In the genomic region with DNA sequence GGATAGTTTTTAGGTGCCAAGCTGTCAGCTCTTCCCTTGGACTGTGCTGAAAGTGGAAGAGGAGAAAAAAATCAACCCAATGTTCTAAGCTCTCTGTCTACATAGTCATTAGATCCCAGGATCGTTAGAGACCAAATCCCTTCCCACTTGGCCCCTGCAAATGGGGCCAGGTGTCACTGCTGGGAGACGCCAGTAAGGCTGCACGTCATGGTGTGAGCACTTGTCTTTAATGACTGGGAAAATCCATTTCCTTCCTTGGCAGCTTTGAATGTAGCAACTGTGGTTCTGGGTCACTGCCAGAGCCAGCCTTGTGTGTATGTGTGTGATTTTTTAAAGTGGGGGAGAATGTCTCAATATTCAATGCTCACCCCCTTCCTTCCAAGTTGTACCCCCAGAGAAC, we compare ENCODE assay signal across 1 cellular context.
TF ChIP-seq lines count a peak whose summit lies in the region.

No MANE protein-coding gene starts in this region.

TF ChIP-seq in GM12878, 131 proteins besides CTCF, POLR2A, EP300 and RAD21 (continued from another document):
- TF ChIP-seq, protein P1, sequence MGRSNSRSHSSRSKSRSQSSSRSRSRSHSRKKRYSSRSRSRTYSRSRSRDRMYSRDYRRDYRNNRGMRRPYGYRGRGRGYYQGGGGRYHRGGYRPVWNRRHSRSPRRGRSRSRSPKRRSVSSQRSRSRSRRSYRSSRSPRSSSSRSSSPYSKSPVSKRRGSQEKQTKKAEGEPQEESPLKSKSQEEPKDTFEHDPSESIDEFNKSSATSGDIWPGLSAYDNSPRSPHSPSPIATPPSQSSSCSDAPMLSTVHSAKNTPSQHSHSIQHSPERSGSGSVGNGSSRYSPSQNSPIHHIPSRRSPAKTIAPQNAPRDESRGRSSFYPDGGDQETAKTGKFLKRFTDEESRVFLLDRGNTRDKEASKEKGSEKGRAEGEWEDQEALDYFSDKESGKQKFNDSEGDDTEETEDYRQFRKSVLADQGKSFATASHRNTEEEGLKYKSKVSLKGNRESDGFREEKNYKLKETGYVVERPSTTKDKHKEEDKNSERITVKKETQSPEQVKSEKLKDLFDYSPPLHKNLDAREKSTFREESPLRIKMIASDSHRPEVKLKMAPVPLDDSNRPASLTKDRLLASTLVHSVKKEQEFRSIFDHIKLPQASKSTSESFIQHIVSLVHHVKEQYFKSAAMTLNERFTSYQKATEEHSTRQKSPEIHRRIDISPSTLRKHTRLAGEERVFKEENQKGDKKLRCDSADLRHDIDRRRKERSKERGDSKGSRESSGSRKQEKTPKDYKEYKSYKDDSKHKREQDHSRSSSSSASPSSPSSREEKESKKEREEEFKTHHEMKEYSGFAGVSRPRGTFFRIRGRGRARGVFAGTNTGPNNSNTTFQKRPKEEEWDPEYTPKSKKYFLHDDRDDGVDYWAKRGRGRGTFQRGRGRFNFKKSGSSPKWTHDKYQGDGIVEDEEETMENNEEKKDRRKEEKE (IDR thresholded peaks at IDR 0.05) = no peak
- TF ChIP-seq IRF3 (IDR thresholded peaks at IDR 0.05) = no peak
- TF ChIP-seq POLR2AphosphoS5 (IDR thresholded peaks at IDR 0.05; ENCODE audit: low read length) = no peak
- no peak for TF ChIP-seq E4F1 (IDR thresholded peaks at IDR 0.05; ENCODE audit: borderline replicate concordance, partially characterized antibody)
- TF ChIP-seq ZSCAN29 (IDR thresholded peaks at IDR 0.05) = no peak
- no peak for TF ChIP-seq NR2C2 (IDR thresholded peaks at IDR 0.05; ENCODE audit: borderline replicate concordance, control insufficient read depth, insufficient read length, low read depth)
- no peak for TF ChIP-seq MEF2B (IDR thresholded peaks at IDR 0.05; ENCODE audit: partially characterized antibody, poor library complexity, severe bottlenecking)
- no peak for TF ChIP-seq TAF1 (IDR thresholded peaks at IDR 0.05; ENCODE audit: borderline replicate concordance, low read depth, low read length)
- TF ChIP-seq E2F4 (IDR thresholded peaks at IDR 0.05; ENCODE audit: low read depth, low read length) = no peak
